Comparison of ENCODE assay signal across 2 cellular contexts in the genomic region with DNA sequence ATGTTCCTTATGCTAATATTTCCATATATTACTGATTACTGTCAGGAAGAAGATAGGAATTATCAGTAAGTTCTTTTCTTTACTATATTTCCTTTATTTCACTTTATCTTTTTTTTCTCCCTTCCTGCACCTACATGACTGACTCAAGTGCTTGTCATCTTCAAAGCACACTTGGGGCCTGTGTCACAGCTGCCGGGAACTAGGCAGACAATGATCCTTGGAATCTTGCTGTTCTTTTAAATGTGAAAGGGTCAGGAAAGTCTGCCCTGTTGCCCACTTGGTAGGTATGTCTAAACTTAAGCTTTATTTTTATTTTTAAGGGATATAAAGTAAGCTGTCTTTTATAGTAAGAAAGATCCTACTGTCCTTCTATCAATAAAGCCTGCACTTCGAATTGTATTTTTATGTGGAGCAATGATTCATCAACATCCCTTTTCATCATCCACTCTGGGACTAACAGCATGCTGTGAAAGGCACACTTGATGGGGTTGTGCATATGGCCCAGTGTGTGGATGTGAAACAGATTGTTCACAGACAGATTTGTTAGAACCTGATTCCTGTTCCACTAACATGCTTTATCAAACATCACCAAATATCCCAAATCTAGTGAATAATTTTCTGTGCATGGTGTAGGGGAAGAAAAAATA.
A peak's percentile ranks its signal among the peaks of the same experiment; 100 is the strongest.
TF ChIP-seq lines count a peak whose summit lies in the region.

No MANE protein-coding gene starts in this region.

TF ChIP-seq in GM23338, 12 proteins besides CTCF, POLR2A, EP300 and RAD21:
- TF ChIP-seq, protein P1, sequence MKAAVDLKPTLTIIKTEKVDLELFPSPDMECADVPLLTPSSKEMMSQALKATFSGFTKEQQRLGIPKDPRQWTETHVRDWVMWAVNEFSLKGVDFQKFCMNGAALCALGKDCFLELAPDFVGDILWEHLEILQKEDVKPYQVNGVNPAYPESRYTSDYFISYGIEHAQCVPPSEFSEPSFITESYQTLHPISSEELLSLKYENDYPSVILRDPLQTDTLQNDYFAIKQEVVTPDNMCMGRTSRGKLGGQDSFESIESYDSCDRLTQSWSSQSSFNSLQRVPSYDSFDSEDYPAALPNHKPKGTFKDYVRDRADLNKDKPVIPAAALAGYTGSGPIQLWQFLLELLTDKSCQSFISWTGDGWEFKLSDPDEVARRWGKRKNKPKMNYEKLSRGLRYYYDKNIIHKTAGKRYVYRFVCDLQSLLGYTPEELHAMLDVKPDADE (IDR thresholded peaks at IDR 0.05) = no peak
- TF ChIP-seq POLR2AphosphoS5 (IDR thresholded peaks at IDR 0.05; ENCODE audit: low read depth) = no peak
- TF ChIP-seq STAT1 (IDR thresholded peaks at IDR 0.05; ENCODE audit: unreplicated experiment) = no peak

TF ChIP-seq in H1, 55 proteins besides CTCF, POLR2A, EP300 and RAD21:
- TF ChIP-seq RBBP5 (IDR thresholded peaks at IDR 0.05; ENCODE audit: borderline replicate concordance, low read depth, low read length) (no peak), ASH2L (IDR thresholded peaks at IDR 0.05; ENCODE audit: low read length) (no peak), TEAD4 (IDR thresholded peaks at IDR 0.05; ENCODE audit: low read depth, low read length) (0 out of 2 replicates have a peak, but pooled peaks have one; percentile 10), CBX5 (IDR thresholded peaks at IDR 0.05; ENCODE audit: low read depth, low read length) (no peak), CTBP2 (IDR thresholded peaks at IDR 0.05; ENCODE audit: borderline replicate concordance, insufficient read depth, insufficient read length, low read length) (no peak), PHF8 (conservative IDR thresholded peaks at IDR 0.05; ENCODE audit: low read depth, low read length) (no peak), SIN3A (conservative IDR thresholded peaks at IDR 0.05 in 1 of 2, IDR thresholded peaks at IDR 0.05 in 1 of 2; ENCODE audit: low read depth in 1 of 2, low read length in 2 of 2) (no peak), BCL11A (IDR thresholded peaks at IDR 0.05; ENCODE audit: low read depth in 2 of 2, low read length in 2 of 2) (no peak)
